Comparison of ENCODE assay signal across 9 cellular contexts in the genomic region with DNA sequence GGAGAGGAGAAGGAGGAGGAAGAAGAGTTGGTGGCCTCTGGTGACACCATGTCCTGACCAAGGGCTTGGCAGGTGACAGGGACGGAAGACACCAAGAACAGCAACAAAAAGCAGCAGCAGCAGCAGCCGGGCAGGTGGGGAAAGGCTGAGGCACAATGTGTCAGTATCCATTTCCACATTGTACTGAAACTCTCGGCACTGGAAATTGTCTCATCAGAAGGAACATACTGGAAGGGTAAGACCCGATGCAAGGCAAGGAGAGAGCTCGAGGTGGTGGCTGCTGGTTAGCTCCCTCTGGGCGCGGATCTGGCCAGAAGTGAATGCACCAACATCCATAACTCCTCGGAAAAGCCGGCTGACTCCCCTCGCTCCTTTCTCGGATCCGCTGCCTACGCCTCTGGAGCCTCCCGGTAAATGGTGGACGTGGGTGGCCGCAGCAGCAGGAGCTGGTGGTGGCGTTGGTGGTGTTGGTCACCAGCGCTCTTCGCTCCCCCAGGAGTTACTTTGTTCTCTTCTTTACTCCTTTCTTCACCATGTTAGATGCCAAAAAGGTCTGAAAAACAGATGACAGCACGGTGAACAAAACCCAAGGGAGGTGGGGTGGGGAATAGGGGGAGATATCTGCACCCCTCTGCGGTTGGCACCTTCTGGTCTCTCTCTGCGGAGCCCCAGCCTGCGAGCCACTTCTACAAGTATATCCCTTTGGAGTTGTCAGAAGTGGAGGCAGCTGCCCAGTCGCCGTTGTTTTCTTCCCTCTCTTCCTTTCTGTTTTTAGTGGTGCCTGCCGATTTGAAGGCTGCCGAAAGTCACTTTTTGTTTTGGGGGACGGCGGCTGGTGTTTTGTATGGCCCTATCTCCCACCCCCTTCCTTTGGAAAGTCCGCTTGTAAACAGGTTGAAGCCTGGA. TPM values are rescaled to one million over a fixed set of nuclear protein-coding genes. Genes with fewer than 3 reads are reported as not detected.
DNase-seq lines count a peak whose midpoint lies in the region; ATAC-seq and TF ChIP-seq lines count a peak whose summit lies in the region.
"Had no signal": no experiment of that assay in that cellular context is flagged by ENCODE, and none has a peak within 500 bp of the region (broad histone marks: within the 10 kb centered on the region; RNA-seq: fewer than 3 reads in every experiment).

No MANE protein-coding gene starts in this region.

- no peak overlapping the region for H3K27ac ChIP-seq in right cardiac atrium (ENCODE audit: low read length)

- H3K27me3 Mint-ChIP-seq in T-helper 17 cell, result peaks cover 21% of the 10 kb centered on the region

- H3K27me3 ChIP-seq in right cardiac atrium (ENCODE audit: control insufficient read depth, insufficient read depth), result no peaks in the 10 kb centered on the region

- no peak for TF ChIP-seq CTCF in retinal pigment epithelial cell (conservative IDR thresholded peaks at IDR 0.05; ENCODE audit: low read depth, low read length)

- intact Hi-C loops in right cardiac atrium (cut with DNase I), result no loop called here

- ATAC-seq in T-helper 17 cell (no peak), right cardiac atrium (peak; percentile 64 to 65), HG02623 (IDR thresholded peaks at IDR 0.05; ENCODE audit: unreplicated experiment) (no peak), HG03342 (IDR thresholded peaks at IDR 0.05; ENCODE audit: unreplicated experiment) (no peak)

- H3K36me3 ChIP-seq in ES-I3 (ENCODE audit: insufficient read depth, low read length), result no peaks in the 10 kb centered on the region

- DNase-seq in T-helper 17 cell (no peak), right cardiac atrium (peak; percentile 16 to 44 (median 42)), retinal pigment epithelial cell (ENCODE audit: low read depth) (no peak), NCI-H146 treated with DMSO at 0.1 percent for 48 hours (lab: John Stamatoyannopoulos, UW; ENCODE audit: unreplicated experiment) (no peak), NCI-H2196 treated with DMSO at 0.1 percent for 48 hours (lab: John Stamatoyannopoulos, UW; ENCODE audit: unreplicated experiment) (no peak)
- DNase-seq: NCI-H2081 had no signal

- peak overlapping the region; percentile 22 for H3K4me3 Mint-ChIP-seq in T-helper 17 cell

- H3K36me3 Mint-ChIP-seq in T-helper 17 cell (ENCODE audit: low read depth), result no peaks in the 10 kb centered on the region

- no peaks in the 10 kb centered on the region for H3K4me1 Mint-ChIP-seq in T-helper 17 cell

- peaks cover 10% of the 10 kb centered on the region; the same call in 1 of the 2 replicates for H3K4me1 ChIP-seq in ES-I3 (ENCODE audit: insufficient read depth, low read length)
- peaks cover 2% of the 10 kb centered on the region for H3K4me1 ChIP-seq in right cardiac atrium (ENCODE audit: control insufficient read depth, insufficient read depth, low read length)

- WGBS in right cardiac atrium, result under 1% methylated on average over 30 of the region's 30 CpGs

- H3K4me3 ChIP-seq in right cardiac atrium (ENCODE audit: low read length) (peak overlapping the region; percentile 48), retinal pigment epithelial cell (ENCODE audit: low read length) (peak overlapping the region; percentile 49)

- H3K27ac Mint-ChIP-seq in T-helper 17 cell, result no peak overlapping the region

- H3K9ac ChIP-seq in ES-I3 (ENCODE audit: low read depth, low read length), result peak overlapping the region; percentile 64; the same call in 1 of the 2 replicates

- no peaks in the 10 kb centered on the region for H3K9me3 ChIP-seq in ES-I3 (ENCODE audit: control insufficient read depth, insufficient read depth, low read length)
- H3K9me3 ChIP-seq in T-helper 17 cell (ENCODE audit: control insufficient read depth, low read length, poor library complexity, severe bottlenecking), result peaks cover 3% of the 10 kb centered on the region
- peaks cover 1% of the 10 kb centered on the region for H3K9me3 ChIP-seq in right cardiac atrium (ENCODE audit: control insufficient read depth, low read length)

RNA-seq across cellular contexts. Expression of gene FGF10, which starts 0.5 kb away (rescaled TPM):
- total RNA-seq in T-helper 17 cell (not detected), right cardiac atrium (1 to 10 TPM in 2 of 4 donors, under 1 TPM in 2; 0.31 to 3.7 (median 1.0) TPM)
- 0.52 TPM for polyA plus RNA-seq in right cardiac atrium

Comparison
In these comparisons a context has a peak if more than half of its experiments do, and no peak if none do; other contexts are left out.
1. ATAC-seq: peak in right cardiac atrium (2 of 2); none in T-helper 17 cell (single experiment), HG02623 (single experiment) and HG03342 (single experiment).
2. DNase-seq: peak in right cardiac atrium (3 of 3); none in T-helper 17 cell (0 of 3), retinal pigment epithelial cell (single experiment), NCI-H146 treated with DMSO at 0.1 percent for 48 hours (single experiment) and NCI-H2196 treated with DMSO at 0.1 percent for 48 hours (single experiment).